22 cellular contexts compared by ENCODE assay signal in genomic region chr10:124665980-124666379, GRCh38.
DNase-seq lines count a peak whose midpoint lies in the region; ATAC-seq and TF ChIP-seq lines count a peak whose summit lies in the region.
"Had no signal": no experiment of that assay in that cellular context is flagged by ENCODE, and none has a peak within 500 bp of the region (broad histone marks: within the 10 kb centered on the region; RNA-seq: fewer than 3 reads in every experiment).

No MANE protein-coding gene starts in this region.

- H3K4me1 ChIP-seq in right atrium auricular region: peaks cover 0 to 57% of the 10 kb centered on the region in 2 donors
- peaks cover 12% of the 10 kb centered on the region for H3K4me1 ChIP-seq in mucosa of descending colon (ENCODE audit: low read depth)
- H3K4me1 ChIP-seq in SJCRH30: peaks cover 5% of the 10 kb centered on the region; the same call in 1 of the 2 replicates

- H3K9me3 ChIP-seq in right atrium auricular region (no peaks in the 10 kb centered on the region), mucosa of descending colon (no peaks in the 10 kb centered on the region), SJCRH30 (replicated peaks) (no peaks in the 10 kb centered on the region)
- H3K9me3 ChIP-seq: tibial artery had no signal

- TF ChIP-seq CTCF in right atrium auricular region (IDR thresholded peaks at IDR 0.05) (no peak), mucosa of descending colon (IDR thresholded peaks at IDR 0.05) (no peak)

- DNase-seq in left ventricle myocardium superior (peak; percentile 24), right atrium auricular region (ENCODE audit: low spot score) (no peak), amniotic epithelial cell (ENCODE audit: low read depth) (peak; percentile 60), mucosa of descending colon (peak in 1 of 3 donors; percentile 10), NCI-H2029 (lab: John Stamatoyannopoulos, UW) (no peak), NCI-H2171 treated with DMSO at 0.1 percent for 48 hours (lab: John Stamatoyannopoulos, UW) (no peak), SJCRH30 (no peak), NCI-H1694 (lab: John Stamatoyannopoulos, UW) (no peak)
- DNase-seq: activated CD4-positive, alpha-beta T cell treated with anti-CD3 and anti-CD28 coated beads for 36 hours; activated naive CD4-positive, alpha-beta T cell treated with Interleukin-2 at 50 U/mL for 16 hours; activated T-cell treated with anti-CD3 and anti-CD28 coated beads, Interleukin-2, amount 50 U/mL, for 4 hours; amygdala; COR-L47; head of caudate nucleus; NCI-H1417 treated with DMSO at 0.1 percent for 48 hours; stimulated activated CD4-positive, alpha-beta T cell treated with anti-CD3 and anti-CD28 coated beads, Interleukin-2, amount 100 ng/mL, for 24 hours; tibial artery had no signal

- no peaks in the 10 kb centered on the region for H3K27me3 ChIP-seq in right atrium auricular region
- no peaks in the 10 kb centered on the region for H3K27me3 ChIP-seq in SJCRH30
- H3K27me3 ChIP-seq: cardiac muscle cell, neural progenitor cell, tibial artery had no signal

- ATAC-seq in left ventricle myocardium superior: no peak
- ATAC-seq in mucosa of descending colon: peak; percentile 38
- ATAC-seq: activated CD4-positive, alpha-beta T cell treated with anti-CD3 and anti-CD28 coated beads for 36 hours; activated T-cell treated with anti-CD3 and anti-CD28 coated beads, Interleukin-2, amount 50 U/mL, for 4 hours; stimulated activated memory B cell treated with anti-CD40 and anti-IgM and Interleukin-4, amounts not matched to agents 10 μg/mL and 1 μg/mL and 100 μg/mL, for 72 hours had no signal

- H3K36me3 ChIP-seq in right atrium auricular region (no peaks in the 10 kb centered on the region), mucosa of descending colon (ENCODE audit: low read depth) (no peaks in the 10 kb centered on the region), SJCRH30 (no peaks in the 10 kb centered on the region)
- H3K36me3 ChIP-seq: cardiac muscle cell, neural progenitor cell, tibial artery had no signal

- H3K4me3 ChIP-seq in right atrium auricular region: no peak overlapping the region
- H3K4me3 ChIP-seq in mucosa of descending colon: no peak overlapping the region
- H3K4me3 ChIP-seq in SJCRH30: no peak overlapping the region
- H3K4me3 ChIP-seq: cardiac muscle cell, neural progenitor cell, skin epidermis, tibial artery had no signal

- H3K27ac ChIP-seq in right atrium auricular region (no peak overlapping the region), SJCRH30 (no peak overlapping the region)
- H3K27ac ChIP-seq: cardiac muscle cell, HL-60, neural progenitor cell, tibial artery had no signal

- intact Hi-C loops in left ventricle myocardium superior (cut with micrococcal nuclease) (no loop called here), mucosa of descending colon (cut with DNase I, micrococcal nuclease) (no loop called here)

Comparison
In these comparisons a context has a peak if more than half of its experiments do, and no peak if none do; other contexts are left out.
1. DNase-seq: peak in left ventricle myocardium superior (single experiment) and amniotic epithelial cell (single experiment); none in right atrium auricular region (single experiment), NCI-H2029 (single experiment), NCI-H2171 treated with DMSO at 0.1 percent for 48 hours (single experiment), SJCRH30 (0 of 2) and NCI-H1694 (single experiment).